In the genomic region with DNA sequence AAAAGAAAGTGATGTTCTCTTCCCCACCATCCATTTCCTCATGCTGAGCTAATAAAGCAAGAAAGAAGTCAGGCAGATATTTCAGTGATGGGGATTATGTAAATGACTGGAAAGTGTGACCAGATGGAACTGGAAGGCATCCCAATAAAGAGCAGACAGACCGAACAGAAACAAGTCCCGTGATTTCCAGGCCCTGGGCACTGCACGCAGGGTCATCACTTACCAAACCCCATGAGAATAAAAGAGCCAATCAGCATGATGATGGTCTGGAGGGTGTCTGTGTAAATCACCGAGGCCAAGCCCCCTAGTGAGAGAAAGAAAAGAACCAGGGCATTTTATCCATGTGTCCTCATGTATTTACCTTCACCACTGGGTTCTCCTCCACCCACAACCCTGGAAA, we compare ENCODE assay signal across 20 cellular contexts. TPM values are rescaled to one million over a fixed set of nuclear protein-coding genes. Genes with fewer than 3 reads are reported as not detected.
"Had no signal": no experiment of that assay in that cellular context is flagged by ENCODE, and none has a peak within 500 bp of the region (broad histone marks: within the 10 kb centered on the region; RNA-seq: fewer than 3 reads in every experiment).

No MANE protein-coding gene starts in this region.

- DNase-seq: activated CD4-positive, alpha-beta memory T cell treated with anti-CD3 and anti-CD28 coated beads for 36 hours; activated CD4-positive, alpha-beta T cell treated with anti-CD3 and anti-CD28 coated beads for 36 hours; activated naive CD8-positive, alpha-beta T cell treated with anti-CD3 and anti-CD28 coated beads for 36 hours; amniotic stem cell; effector memory CD8-positive, alpha-beta T cell; esophagus squamous epithelium; islet precursor cell; spleen; stimulated activated CD4-positive, alpha-beta T cell treated with anti-CD3 and anti-CD28 coated beads, Interleukin-4, amount 100 ng/mL, for 4 hours; testis had no signal

- H3K4me1 ChIP-seq: esophagus squamous epithelium, spleen, testis, upper lobe of left lung had no signal

- H3K36me3 ChIP-seq: cardiac muscle cell, esophagus squamous epithelium, spleen had no signal

- ATAC-seq: activated CD4-positive, alpha-beta T cell treated with anti-CD3 and anti-CD28 coated beads for 36 hours; effector memory CD8-positive, alpha-beta T cell; left lobe of liver; natural killer cell treated with Interleukin-12 subunit alpha and Interleukin-12 subunit beta and Interleukin-15 and Interleukin-18, amount 100 ng/mL, for 72 hours; stimulated activated memory B cell treated with anti-CD40 and anti-IgM and Interleukin-4, amounts not matched to agents 10 μg/mL and 1 μg/mL and 100 μg/mL, for 72 hours had no signal

- H3K27me3 ChIP-seq: cardiac muscle cell, testis, upper lobe of left lung had no signal

- H3K4me3 ChIP-seq: cardiac muscle cell, esophagus squamous epithelium, lung, spleen, testis, upper lobe of left lung had no signal

- H3K27ac ChIP-seq: cardiac muscle cell, esophagus squamous epithelium, spleen, testis, upper lobe of left lung had no signal

- H3K9me3 ChIP-seq: esophagus squamous epithelium, spleen, testis, upper lobe of left lung had no signal

RNA-seq across cellular contexts. Expression of gene SLC5A4, which starts 18.1 kb away (rescaled TPM):
- total RNA-seq: activated CD4-positive, alpha-beta memory T cell treated with anti-CD3 and anti-CD28 coated beads for 36 hours; activated CD4-positive, alpha-beta T cell treated with anti-CD3 and anti-CD28 coated beads for 36 hours; activated naive CD8-positive, alpha-beta T cell treated with anti-CD3 and anti-CD28 coated beads for 36 hours; cardiac muscle cell; fibroblast of villous mesenchyme; left lobe of liver; mesothelial cell of epicardium; natural killer cell treated with Interleukin-12 subunit alpha and Interleukin-12 subunit beta and Interleukin-15 and Interleukin-18, amount 100 ng/mL, for 72 hours; renal cortical epithelial cell had no signal

RNA-seq across cellular contexts. Expression of gene RFPL2, which starts 32.1 kb away (rescaled TPM):
- total RNA-seq: activated CD4-positive, alpha-beta T cell treated with anti-CD3 and anti-CD28 coated beads for 36 hours; activated naive CD8-positive, alpha-beta T cell treated with anti-CD3 and anti-CD28 coated beads for 36 hours; esophagus squamous epithelium; fibroblast of villous mesenchyme; glomerular endothelial cell; left lobe of liver; lung; natural killer cell treated with Interleukin-12 subunit alpha and Interleukin-12 subunit beta and Interleukin-15 and Interleukin-18, amount 100 ng/mL, for 72 hours; testis had no signal
